ENCODE assay signal across 1 cellular context in the genomic region with DNA sequence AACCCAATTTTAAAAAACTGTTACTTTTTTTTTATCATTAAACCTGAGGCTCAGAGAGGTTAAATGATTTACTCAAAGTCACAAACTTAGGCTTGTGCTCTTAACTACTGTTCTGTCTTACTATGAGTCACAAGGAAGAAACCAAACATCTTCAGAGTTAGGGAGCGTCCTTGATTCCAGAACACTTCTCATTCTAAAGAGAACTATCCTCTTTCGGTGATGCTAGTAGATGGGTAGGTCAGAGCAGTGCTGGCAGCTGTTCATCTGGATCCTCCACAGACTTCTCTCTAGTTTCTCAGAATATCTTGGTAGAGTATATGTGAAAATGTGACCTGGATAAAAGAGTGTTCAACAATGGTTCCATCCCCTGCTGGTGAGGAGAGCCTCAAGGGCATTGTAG.
TF ChIP-seq lines count a peak whose summit lies in the region.

No MANE protein-coding gene starts in this region.

TF ChIP-seq in HepG2, 621 proteins besides CTCF, POLR2A, EP300 and RAD21:
- no peak for TF ChIP-seq ZNF570 (CRISPR knock-in tag; IDR thresholded peaks at IDR 0.05; ENCODE audit: borderline replicate concordance)
- no peak for TF ChIP-seq ZNF816 (CRISPR knock-in tag; IDR thresholded peaks at IDR 0.05; ENCODE audit: borderline replicate concordance)
- TF ChIP-seq, protein P1, sequence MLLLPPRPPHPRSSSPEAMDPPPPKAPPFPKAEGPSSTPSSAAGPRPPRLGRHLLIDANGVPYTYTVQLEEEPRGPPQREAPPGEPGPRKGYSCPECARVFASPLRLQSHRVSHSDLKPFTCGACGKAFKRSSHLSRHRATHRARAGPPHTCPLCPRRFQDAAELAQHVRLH (CRISPR knock-in tag; IDR thresholded peaks at IDR 0.05; ENCODE audit: borderline replicate concordance, low read depth) = no peak
- TF ChIP-seq ZFP41 (CRISPR knock-in tag; IDR thresholded peaks at IDR 0.05; ENCODE audit: borderline replicate concordance) = no peak
- TF ChIP-seq ISL2 (CRISPR knock-in tag; IDR thresholded peaks at IDR 0.05) = no peak
- TF ChIP-seq ZNF543 (CRISPR knock-in tag; IDR thresholded peaks at IDR 0.05) = no peak
- TF ChIP-seq NFRKB (IDR thresholded peaks at IDR 0.05) = no peak
- TF ChIP-seq ZNF121 (CRISPR knock-in tag; IDR thresholded peaks at IDR 0.05) = no peak
- TF ChIP-seq ZNF766 (CRISPR knock-in tag; IDR thresholded peaks at IDR 0.05; ENCODE audit: borderline replicate concordance) = no peak
- no peak for TF ChIP-seq SUZ12 (IDR thresholded peaks at IDR 0.05; ENCODE audit: low read depth, low read length)
- TF ChIP-seq TRAFD1 (CRISPR knock-in tag; IDR thresholded peaks at IDR 0.05; ENCODE audit: borderline replicate concordance) = no peak
- TF ChIP-seq CBX1 (IDR thresholded peaks at IDR 0.05; ENCODE audit: low read depth) = no peak
- TF ChIP-seq REXO4 (CRISPR knock-in tag; IDR thresholded peaks at IDR 0.05; ENCODE audit: borderline replicate concordance) = no peak
- TF ChIP-seq, protein P2, sequence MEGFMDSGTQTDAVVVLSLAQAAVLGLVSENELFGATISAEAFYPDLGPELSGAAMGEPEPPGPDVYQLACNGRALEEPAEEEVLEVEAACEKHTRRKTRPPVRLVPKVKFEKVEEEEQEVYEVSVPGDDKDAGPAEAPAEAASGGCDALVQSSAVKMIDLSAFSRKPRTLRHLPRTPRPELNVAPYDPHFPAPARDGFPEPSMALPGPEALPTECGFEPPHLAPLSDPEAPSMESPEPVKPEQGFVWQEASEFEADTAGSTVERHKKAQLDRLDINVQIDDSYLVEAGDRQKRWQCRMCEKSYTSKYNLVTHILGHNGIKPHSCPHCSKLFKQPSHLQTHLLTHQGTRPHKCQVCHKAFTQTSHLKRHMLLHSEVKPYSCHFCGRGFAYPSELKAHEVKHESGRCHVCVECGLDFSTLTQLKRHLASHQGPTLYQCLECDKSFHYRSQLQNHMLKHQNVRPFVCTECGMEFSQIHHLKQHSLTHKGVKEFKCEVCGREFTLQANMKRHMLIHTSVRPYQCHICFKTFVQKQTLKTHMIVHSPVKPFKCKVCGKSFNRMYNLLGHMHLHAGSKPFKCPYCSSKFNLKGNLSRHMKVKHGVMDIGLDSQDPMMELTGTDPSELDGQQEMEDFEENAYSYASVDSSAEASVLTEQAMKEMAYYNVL (CRISPR knock-in tag; IDR thresholded peaks at IDR 0.05; ENCODE audit: borderline replicate concordance) = no peak
- no peak for TF ChIP-seq ZNF496 (CRISPR knock-in tag; IDR thresholded peaks at IDR 0.05; ENCODE audit: insufficient replicate concordance)
